8 cellular contexts compared by ENCODE assay signal in genomic region chr9:114906922-114907571, GRCh38. TPM values are rescaled to one million over a fixed set of nuclear protein-coding genes. Genes with fewer than 3 reads are reported as not detected.
DNase-seq lines count a peak whose midpoint lies in the region; ATAC-seq and TF ChIP-seq lines count a peak whose summit lies in the region.

No MANE protein-coding gene starts in this region.

- TF ChIP-seq CTCF in AG09309 (IDR thresholded peaks at IDR 0.05; ENCODE audit: control insufficient read depth, insufficient read depth, low read depth, low read length, missing control alignments) = peak; percentile 84
- peak; percentile 56 for TF ChIP-seq CTCF in upper lobe of right lung (IDR thresholded peaks at IDR 0.05)

- peaks cover 0 to 5% of the 10 kb centered on the region in 2 donors for H3K9me3 Mint-ChIP-seq in activated naive CD4-positive, alpha-beta T cell treated with anti-CD3 and anti-CD28 coated beads, Interleukin-2, amount 50 U/mL, for 72 hours

- H3K4me1 ChIP-seq in upper lobe of right lung = peaks cover 33% of the 10 kb centered on the region

- H3K36me3 ChIP-seq in upper lobe of right lung = no peaks in the 10 kb centered on the region

- H3K27ac ChIP-seq in upper lobe of right lung = peak overlapping the region; percentile 34

- H3K36me3 Mint-ChIP-seq in activated naive CD4-positive, alpha-beta T cell treated with anti-CD3 and anti-CD28 coated beads, Interleukin-2, amount 50 U/mL, for 72 hours = peaks cover 68 to 79% of the 10 kb centered on the region in 2 donors

- no peak for ATAC-seq in activated naive CD4-positive, alpha-beta T cell treated with anti-CD3 and anti-CD28 coated beads, Interleukin-2, amount 50 U/mL, for 72 hours
- peak; percentile 49 for ATAC-seq in upper lobe of right lung
- no peak for ATAC-seq in GM21529 (IDR thresholded peaks at IDR 0.05; ENCODE audit: unreplicated experiment)

- peak overlapping the region; percentile 99 for H3K27ac Mint-ChIP-seq in activated naive CD4-positive, alpha-beta T cell treated with anti-CD3 and anti-CD28 coated beads, Interleukin-2, amount 50 U/mL, for 72 hours

- no peak overlapping the region for H3K4me3 ChIP-seq in AG09309 (ENCODE audit: control insufficient read depth, low read depth, low read length)
- no peak overlapping the region for H3K4me3 ChIP-seq in upper lobe of right lung

- no peak for DNase-seq in AG09309 (ENCODE audit: low read depth)
- DNase-seq in GM03348 (ENCODE audit: low spot score) = peak; percentile 74
- DNase-seq in NCI-H2171 (lab: John Stamatoyannopoulos, UW) = peak; percentile 11
- no peak for DNase-seq in activated naive CD4-positive, alpha-beta T cell treated with anti-CD3 and anti-CD28 coated beads, Interleukin-2, amount 50 U/mL, for 72 hours (ENCODE audit: low spot score in 2 of 2)
- DNase-seq in islet precursor cell = peak; percentile 93
- no peak for DNase-seq in upper lobe of right lung
- DNase-seq in activated effector memory CD4-positive, alpha-beta T cell treated with Interleukin-2 at 50 U/mL for 16 hours = no peak

- no peaks in the 10 kb centered on the region for H3K27me3 ChIP-seq in upper lobe of right lung

- intact Hi-C loops in upper lobe of right lung (cut with DNase I) = no loop called here

- H3K9me3 ChIP-seq in upper lobe of right lung = no peaks in the 10 kb centered on the region

RNA-seq across cellular contexts. Expression of gene TNFSF8, which starts 23.3 kb away (rescaled TPM):
- 10 to 100 TPM; 11.0 to 26.9 TPM for total RNA-seq in activated naive CD4-positive, alpha-beta T cell treated with anti-CD3 and anti-CD28 coated beads, Interleukin-2, amount 50 U/mL, for 72 hours
- 3.8 TPM for total RNA-seq in upper lobe of right lung

Comparison
In these comparisons a context has a peak if more than half of its experiments do, and no peak if none do; other contexts are left out.
1. DNase-seq: peak in GM03348 (single experiment), NCI-H2171 (single experiment) and islet precursor cell (single experiment); none in AG09309 (single experiment), activated naive CD4-positive, alpha-beta T cell treated with anti-CD3 and anti-CD28 coated beads, Interleukin-2, amount 50 U/mL, for 72 hours (0 of 2), upper lobe of right lung (single experiment) and activated effector memory CD4-positive, alpha-beta T cell treated with Interleukin-2 at 50 U/mL for 16 hours (single experiment).